Comparison of ENCODE assay signal across 1 cellular context in the genomic region with DNA sequence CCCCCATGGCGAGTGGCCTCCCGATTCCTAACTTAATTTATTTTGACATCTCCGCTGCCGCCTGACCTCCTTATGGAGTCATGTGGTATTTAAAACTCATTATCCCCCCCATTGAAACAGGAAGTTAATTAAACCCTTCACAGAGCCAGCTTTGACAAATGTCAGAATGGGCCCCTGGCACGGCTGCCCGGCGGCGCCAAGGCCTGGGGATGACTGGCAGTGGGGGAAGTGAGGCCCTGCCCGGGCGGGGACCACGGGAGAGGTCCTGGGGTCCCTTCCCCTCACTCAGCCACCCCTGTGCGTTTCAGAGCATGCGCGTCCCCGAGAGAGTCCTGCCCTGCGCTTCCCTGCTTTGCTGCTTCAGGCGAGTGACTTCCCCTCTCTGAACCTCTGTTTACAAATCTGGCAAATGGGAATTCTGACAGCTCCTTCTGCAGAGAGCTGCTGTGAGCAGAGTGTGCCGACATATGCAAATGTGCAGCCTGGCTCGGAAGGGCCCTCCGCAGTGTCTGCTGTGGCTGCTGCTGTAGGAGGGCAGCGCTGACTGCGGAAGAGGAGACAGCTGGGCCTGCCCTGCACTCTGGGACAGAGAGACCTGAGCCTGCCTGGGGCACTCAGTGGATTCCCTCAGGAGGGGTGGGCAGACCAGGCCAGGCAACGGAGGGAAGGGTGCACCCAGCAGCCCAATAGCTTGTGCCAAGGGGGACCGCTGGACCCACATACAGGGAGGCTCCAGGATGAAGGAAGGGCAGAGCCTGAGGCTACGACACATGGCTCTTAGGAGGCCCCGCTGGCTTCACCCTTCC.
TF ChIP-seq lines count a peak whose summit lies in the region.

No MANE protein-coding gene starts in this region.

TF ChIP-seq in GM12878, 131 proteins besides CTCF, POLR2A, EP300 and RAD21:
- TF ChIP-seq IKZF2 (IDR thresholded peaks at IDR 0.05), result no peak
- TF ChIP-seq SMC3 (IDR thresholded peaks at IDR 0.05; ENCODE audit: borderline replicate concordance, low read length), result no peak
- no peak for TF ChIP-seq ZBED1 (IDR thresholded peaks at IDR 0.05; ENCODE audit: borderline replicate concordance)
- TF ChIP-seq, protein P1, sequence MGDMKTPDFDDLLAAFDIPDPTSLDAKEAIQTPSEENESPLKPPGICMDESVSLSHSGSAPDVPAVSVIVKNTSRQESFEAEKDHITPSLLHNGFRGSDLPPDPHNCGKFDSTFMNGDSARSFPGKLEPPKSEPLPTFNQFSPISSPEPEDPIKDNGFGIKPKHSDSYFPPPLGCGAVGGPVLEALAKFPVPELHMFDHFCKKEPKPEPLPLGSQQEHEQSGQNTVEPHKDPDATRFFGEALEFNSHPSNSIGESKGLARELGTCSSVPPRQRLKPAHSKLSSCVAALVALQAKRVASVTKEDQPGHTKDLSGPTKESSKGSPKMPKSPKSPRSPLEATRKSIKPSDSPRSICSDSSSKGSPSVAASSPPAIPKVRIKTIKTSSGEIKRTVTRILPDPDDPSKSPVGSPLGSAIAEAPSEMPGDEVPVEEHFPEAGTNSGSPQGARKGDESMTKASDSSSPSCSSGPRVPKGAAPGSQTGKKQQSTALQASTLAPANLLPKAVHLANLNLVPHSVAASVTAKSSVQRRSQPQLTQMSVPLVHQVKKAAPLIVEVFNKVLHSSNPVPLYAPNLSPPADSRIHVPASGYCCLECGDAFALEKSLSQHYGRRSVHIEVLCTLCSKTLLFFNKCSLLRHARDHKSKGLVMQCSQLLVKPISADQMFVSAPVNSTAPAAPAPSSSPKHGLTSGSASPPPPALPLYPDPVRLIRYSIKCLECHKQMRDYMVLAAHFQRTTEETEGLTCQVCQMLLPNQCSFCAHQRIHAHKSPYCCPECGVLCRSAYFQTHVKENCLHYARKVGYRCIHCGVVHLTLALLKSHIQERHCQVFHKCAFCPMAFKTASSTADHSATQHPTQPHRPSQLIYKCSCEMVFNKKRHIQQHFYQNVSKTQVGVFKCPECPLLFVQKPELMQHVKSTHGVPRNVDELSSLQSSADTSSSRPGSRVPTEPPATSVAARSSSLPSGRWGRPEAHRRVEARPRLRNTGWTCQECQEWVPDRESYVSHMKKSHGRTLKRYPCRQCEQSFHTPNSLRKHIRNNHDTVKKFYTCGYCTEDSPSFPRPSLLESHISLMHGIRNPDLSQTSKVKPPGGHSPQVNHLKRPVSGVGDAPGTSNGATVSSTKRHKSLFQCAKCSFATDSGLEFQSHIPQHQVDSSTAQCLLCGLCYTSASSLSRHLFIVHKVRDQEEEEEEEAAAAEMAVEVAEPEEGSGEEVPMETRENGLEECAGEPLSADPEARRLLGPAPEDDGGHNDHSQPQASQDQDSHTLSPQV (IDR thresholded peaks at IDR 0.05), result no peak
- TF ChIP-seq SREBF1 (IDR thresholded peaks at IDR 0.05; ENCODE audit: low read length), result no peak
- TF ChIP-seq, protein P2, sequence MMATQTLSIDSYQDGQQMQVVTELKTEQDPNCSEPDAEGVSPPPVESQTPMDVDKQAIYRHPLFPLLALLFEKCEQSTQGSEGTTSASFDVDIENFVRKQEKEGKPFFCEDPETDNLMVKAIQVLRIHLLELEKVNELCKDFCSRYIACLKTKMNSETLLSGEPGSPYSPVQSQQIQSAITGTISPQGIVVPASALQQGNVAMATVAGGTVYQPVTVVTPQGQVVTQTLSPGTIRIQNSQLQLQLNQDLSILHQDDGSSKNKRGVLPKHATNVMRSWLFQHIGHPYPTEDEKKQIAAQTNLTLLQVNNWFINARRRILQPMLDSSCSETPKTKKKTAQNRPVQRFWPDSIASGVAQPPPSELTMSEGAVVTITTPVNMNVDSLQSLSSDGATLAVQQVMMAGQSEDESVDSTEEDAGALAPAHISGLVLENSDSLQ (IDR thresholded peaks at IDR 0.05), result peak; percentile 37; the same call in 1 of the 2 replicates
- TF ChIP-seq TAF1 (IDR thresholded peaks at IDR 0.05; ENCODE audit: borderline replicate concordance, low read depth, low read length), result no peak
- TF ChIP-seq NR2C1 (IDR thresholded peaks at IDR 0.05), result no peak
- no peak for TF ChIP-seq RFX5 (IDR thresholded peaks at IDR 0.05; ENCODE audit: low read depth, low read length)
- TF ChIP-seq TCF12 (IDR thresholded peaks at IDR 0.05; ENCODE audit: low read depth, low read length), result no peak
- TF ChIP-seq SMARCA5 (IDR thresholded peaks at IDR 0.05), result 0 out of 2 replicates have a peak, but pooled peaks have one; percentile 47
- TF ChIP-seq, protein P3, sequence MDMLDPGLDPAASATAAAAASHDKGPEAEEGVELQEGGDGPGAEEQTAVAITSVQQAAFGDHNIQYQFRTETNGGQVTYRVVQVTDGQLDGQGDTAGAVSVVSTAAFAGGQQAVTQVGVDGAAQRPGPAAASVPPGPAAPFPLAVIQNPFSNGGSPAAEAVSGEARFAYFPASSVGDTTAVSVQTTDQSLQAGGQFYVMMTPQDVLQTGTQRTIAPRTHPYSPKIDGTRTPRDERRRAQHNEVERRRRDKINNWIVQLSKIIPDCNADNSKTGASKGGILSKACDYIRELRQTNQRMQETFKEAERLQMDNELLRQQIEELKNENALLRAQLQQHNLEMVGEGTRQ (IDR thresholded peaks at IDR 0.05; ENCODE audit: borderline replicate concordance, low read depth, low read length), result no peak
